1 cellular context compared by ENCODE assay signal in the genomic region with DNA sequence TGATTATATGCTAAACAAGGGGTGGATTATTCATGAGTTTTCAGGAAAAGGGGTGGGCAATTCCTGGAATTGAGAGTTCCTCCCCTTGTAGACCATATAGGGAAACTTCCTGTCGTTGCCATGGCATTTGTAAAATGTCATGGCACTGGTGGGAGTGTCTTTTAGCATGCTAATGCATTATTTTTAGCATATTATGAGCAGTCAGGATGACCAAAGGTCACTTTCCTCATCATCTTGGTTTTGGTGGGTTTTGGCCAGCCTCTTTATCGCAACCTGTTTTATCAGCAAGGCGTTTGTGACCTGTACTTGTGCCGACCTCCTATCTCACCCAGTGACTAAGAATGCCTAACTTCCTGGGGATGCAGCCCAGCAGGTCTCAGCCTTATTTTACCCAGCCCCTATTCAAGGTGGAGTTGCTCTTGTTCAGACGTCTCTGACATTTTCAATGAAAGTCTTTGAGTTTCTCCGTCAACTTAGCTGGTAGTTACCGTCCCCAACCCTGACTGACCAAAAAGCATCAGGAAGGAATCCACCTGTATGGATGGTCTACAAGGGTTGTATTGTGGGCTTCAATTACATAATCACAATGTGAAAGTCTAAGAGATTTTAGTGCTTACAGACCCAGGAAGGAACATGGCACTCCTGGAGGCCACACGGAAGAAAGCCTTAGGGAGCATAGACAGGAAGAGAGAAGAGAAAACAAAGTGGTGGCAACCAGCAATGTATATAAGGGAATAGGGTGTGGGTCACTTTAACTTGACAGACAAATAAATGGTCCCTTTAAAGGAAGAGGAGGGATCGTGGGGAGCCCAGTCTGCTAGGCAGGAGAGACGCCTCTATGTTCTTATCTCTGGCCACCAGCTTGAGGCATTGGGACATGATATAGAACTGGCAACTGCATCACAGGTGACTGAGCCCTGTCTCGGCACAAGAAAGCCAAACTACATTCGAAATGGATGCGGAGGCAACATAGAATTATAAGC.
TF ChIP-seq lines count a peak whose summit lies in the region.

No MANE protein-coding gene starts in this region.

TF ChIP-seq in K562, 482 proteins besides CTCF, POLR2A, EP300 and RAD21 (continued from another document and continues in another):
- TF ChIP-seq RFX1 (IDR thresholded peaks at IDR 0.05), result peak; percentile 97
- peak; percentile 85 for TF ChIP-seq CREM (IDR thresholded peaks at IDR 0.05; ENCODE audit: low read depth)
- TF ChIP-seq ZNF695 (CRISPR knock-in tag; IDR thresholded peaks at IDR 0.05), result no peak
- TF ChIP-seq MLX (CRISPR knock-in tag; conservative IDR thresholded peaks at IDR 0.05), result no peak
- no peak for TF ChIP-seq HMG20B (CRISPR knock-in tag; IDR thresholded peaks at IDR 0.05)
- TF ChIP-seq ZNF384 (IDR thresholded peaks at IDR 0.05; ENCODE audit: low read depth, low read length), result no peak
- TF ChIP-seq ZC3H8 (IDR thresholded peaks at IDR 0.05), result no peak
- peak; percentile 80 for TF ChIP-seq RNF2 (IDR thresholded peaks at IDR 0.05)
- TF ChIP-seq U2AF2 (optimal IDR thresholded peaks at IDR 0.05; ENCODE audit: low read depth, low read length), result no peak
- TF ChIP-seq, protein P1, sequence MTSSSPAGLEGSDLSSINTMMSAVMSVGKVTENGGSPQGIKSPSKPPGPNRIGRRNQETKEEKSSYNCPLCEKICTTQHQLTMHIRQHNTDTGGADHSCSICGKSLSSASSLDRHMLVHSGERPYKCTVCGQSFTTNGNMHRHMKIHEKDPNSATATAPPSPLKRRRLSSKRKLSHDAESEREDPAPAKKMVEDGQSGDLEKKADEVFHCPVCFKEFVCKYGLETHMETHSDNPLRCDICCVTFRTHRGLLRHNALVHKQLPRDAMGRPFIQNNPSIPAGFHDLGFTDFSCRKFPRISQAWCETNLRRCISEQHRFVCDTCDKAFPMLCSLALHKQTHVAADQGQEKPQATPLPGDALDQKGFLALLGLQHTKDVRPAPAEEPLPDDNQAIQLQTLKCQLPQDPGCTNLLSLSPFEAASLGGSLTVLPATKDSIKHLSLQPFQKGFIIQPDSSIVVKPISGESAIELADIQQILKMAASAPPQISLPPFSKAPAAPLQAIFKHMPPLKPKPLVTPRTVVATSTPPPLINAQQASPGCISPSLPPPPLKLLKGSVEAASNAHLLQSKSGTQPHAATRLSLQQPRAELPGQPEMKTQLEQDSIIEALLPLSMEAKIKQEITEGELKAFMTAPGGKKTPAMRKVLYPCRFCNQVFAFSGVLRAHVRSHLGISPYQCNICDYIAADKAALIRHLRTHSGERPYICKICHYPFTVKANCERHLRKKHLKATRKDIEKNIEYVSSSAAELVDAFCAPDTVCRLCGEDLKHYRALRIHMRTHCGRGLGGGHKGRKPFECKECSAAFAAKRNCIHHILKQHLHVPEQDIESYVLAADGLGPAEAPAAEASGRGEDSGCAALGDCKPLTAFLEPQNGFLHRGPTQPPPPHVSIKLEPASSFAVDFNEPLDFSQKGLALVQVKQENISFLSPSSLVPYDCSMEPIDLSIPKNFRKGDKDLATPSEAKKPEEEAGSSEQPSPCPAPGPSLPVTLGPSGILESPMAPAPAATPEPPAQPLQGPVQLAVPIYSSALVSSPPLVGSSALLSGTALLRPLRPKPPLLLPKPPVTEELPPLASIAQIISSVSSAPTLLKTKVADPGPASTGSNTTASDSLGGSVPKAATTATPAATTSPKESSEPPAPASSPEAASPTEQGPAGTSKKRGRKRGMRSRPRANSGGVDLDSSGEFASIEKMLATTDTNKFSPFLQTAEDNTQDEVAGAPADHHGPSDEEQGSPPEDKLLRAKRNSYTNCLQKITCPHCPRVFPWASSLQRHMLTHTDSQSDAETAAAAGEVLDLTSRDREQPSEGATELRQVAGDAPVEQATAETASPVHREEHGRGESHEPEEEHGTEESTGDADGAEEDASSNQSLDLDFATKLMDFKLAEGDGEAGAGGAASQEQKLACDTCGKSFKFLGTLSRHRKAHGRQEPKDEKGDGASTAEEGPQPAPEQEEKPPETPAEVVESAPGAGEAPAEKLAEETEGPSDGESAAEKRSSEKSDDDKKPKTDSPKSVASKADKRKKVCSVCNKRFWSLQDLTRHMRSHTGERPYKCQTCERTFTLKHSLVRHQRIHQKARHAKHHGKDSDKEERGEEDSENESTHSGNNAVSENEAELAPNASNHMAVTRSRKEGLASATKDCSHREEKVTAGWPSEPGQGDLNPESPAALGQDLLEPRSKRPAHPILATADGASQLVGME (CRISPR knock-in tag; IDR thresholded peaks at IDR 0.05), result no peak
- no peak for TF ChIP-seq ASH1L (IDR thresholded peaks at IDR 0.05; ENCODE audit: borderline replicate concordance, low read depth, partially characterized antibody)
- TF ChIP-seq ZNF146 (CRISPR knock-in tag; IDR thresholded peaks at IDR 0.05; ENCODE audit: unreplicated experiment), result no peak
- TF ChIP-seq BRD9 (IDR thresholded peaks at IDR 0.05; ENCODE audit: low read depth, partially characterized antibody), result peak; percentile 90
- no peak for TF ChIP-seq SMARCB1 (IDR thresholded peaks at IDR 0.05; ENCODE audit: insufficient read length, low read depth)
- TF ChIP-seq TCF7L2 (IDR thresholded peaks at IDR 0.05; ENCODE audit: low read depth, low read length), result no peak
- no peak for TF ChIP-seq PHF20 (IDR thresholded peaks at IDR 0.05; ENCODE audit: partially characterized antibody)
- TF ChIP-seq HNRNPH1 (optimal IDR thresholded peaks at IDR 0.05; ENCODE audit: low read depth, low read length), result no peak
- no peak for TF ChIP-seq ZNF79 (CRISPR knock-in tag; IDR thresholded peaks at IDR 0.05; ENCODE audit: low read depth)
- TF ChIP-seq E2F5 (CRISPR knock-in tag; IDR thresholded peaks at IDR 0.05), result no peak
- no peak; a peak in 1 of 4 replicates for TF ChIP-seq SIX5 (IDR thresholded peaks at IDR 0.05; ENCODE audit: borderline replicate concordance in 1 of 2, insufficient read depth in 1 of 2, low read depth in 1 of 2, low read length in 2 of 2)
- TF ChIP-seq ETV5 (CRISPR knock-in tag; IDR thresholded peaks at IDR 0.05; ENCODE audit: low read depth), result peak; percentile 76
- TF ChIP-seq MAFG (tag; conservative IDR thresholded peaks at IDR 0.05), result no peak
- peak; percentile 61; the same call in 1 of the 2 replicates for TF ChIP-seq MIER1 (IDR thresholded peaks at IDR 0.05; ENCODE audit: low read depth)
- TF ChIP-seq ZNF184 (CRISPR knock-in tag; IDR thresholded peaks at IDR 0.05), result no peak
- no peak for TF ChIP-seq NFYB (IDR thresholded peaks at IDR 0.05; ENCODE audit: extremely low read depth, insufficient read length)
- TF ChIP-seq ZNF174 (CRISPR knock-in tag; IDR thresholded peaks at IDR 0.05), result no peak
- no peak for TF ChIP-seq STAT5B (CRISPR knock-in tag; IDR thresholded peaks at IDR 0.05)
- TF ChIP-seq FUS (optimal IDR thresholded peaks at IDR 0.05; ENCODE audit: low read depth, low read length), result no peak
- TF ChIP-seq SMARCA4 (IDR thresholded peaks at IDR 0.05), result peak; percentile 94
- TF ChIP-seq HEY1 (CRISPR knock-in tag; IDR thresholded peaks at IDR 0.05; ENCODE audit: borderline replicate concordance), result no peak
- TF ChIP-seq POLR2B (IDR thresholded peaks at IDR 0.05; ENCODE audit: low read depth, partially characterized antibody), result no peak
- TF ChIP-seq STAG1 (CRISPR knock-in tag; IDR thresholded peaks at IDR 0.05; ENCODE audit: borderline replicate concordance), result no peak
- TF ChIP-seq CHD2 (IDR thresholded peaks at IDR 0.05; ENCODE audit: low read depth, low read length), result no peak
- TF ChIP-seq ATF2 (CRISPR knock-in tag; IDR thresholded peaks at IDR 0.05), result no peak
- no peak for TF ChIP-seq MAX (CRISPR knock-in tag; IDR thresholded peaks at IDR 0.05)
- TF ChIP-seq, protein P2, sequence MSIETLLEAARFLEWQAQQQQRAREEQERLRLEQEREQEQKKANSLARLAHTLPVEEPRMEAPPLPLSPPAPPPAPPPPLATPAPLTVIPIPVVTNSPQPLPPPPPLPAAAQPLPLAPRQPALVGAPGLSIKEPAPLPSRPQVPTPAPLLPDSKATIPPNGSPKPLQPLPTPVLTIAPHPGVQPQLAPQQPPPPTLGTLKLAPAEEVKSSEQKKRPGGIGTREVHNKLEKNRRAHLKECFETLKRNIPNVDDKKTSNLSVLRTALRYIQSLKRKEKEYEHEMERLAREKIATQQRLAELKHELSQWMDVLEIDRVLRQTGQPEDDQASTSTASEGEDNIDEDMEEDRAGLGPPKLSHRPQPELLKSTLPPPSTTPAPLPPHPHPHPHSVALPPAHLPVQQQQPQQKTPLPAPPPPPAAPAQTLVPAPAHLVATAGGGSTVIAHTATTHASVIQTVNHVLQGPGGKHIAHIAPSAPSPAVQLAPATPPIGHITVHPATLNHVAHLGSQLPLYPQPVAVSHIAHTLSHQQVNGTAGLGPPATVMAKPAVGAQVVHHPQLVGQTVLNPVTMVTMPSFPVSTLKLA (conservative IDR thresholded peaks at IDR 0.05), result peak; percentile 26 to 61; a peak in 3 of 4 replicates
- peak; percentile 89 for TF ChIP-seq MEF2A (IDR thresholded peaks at IDR 0.05; ENCODE audit: control insufficient read depth, low read depth, low read length)
- no peak for TF ChIP-seq PTTG1 (tag; IDR thresholded peaks at IDR 0.05; ENCODE audit: low read depth)
- TF ChIP-seq TRIM28 (IDR thresholded peaks at IDR 0.05), result no peak
- no peak for TF ChIP-seq RBM25 (IDR thresholded peaks at IDR 0.05; ENCODE audit: low read depth, low read length, severe bottlenecking)
- no peak for TF ChIP-seq ZC3H11A (IDR thresholded peaks at IDR 0.05; ENCODE audit: low read depth, low read length)
- TF ChIP-seq RFX7 (CRISPR knock-in tag; IDR thresholded peaks at IDR 0.05), result no peak
- TF ChIP-seq, protein P3, sequence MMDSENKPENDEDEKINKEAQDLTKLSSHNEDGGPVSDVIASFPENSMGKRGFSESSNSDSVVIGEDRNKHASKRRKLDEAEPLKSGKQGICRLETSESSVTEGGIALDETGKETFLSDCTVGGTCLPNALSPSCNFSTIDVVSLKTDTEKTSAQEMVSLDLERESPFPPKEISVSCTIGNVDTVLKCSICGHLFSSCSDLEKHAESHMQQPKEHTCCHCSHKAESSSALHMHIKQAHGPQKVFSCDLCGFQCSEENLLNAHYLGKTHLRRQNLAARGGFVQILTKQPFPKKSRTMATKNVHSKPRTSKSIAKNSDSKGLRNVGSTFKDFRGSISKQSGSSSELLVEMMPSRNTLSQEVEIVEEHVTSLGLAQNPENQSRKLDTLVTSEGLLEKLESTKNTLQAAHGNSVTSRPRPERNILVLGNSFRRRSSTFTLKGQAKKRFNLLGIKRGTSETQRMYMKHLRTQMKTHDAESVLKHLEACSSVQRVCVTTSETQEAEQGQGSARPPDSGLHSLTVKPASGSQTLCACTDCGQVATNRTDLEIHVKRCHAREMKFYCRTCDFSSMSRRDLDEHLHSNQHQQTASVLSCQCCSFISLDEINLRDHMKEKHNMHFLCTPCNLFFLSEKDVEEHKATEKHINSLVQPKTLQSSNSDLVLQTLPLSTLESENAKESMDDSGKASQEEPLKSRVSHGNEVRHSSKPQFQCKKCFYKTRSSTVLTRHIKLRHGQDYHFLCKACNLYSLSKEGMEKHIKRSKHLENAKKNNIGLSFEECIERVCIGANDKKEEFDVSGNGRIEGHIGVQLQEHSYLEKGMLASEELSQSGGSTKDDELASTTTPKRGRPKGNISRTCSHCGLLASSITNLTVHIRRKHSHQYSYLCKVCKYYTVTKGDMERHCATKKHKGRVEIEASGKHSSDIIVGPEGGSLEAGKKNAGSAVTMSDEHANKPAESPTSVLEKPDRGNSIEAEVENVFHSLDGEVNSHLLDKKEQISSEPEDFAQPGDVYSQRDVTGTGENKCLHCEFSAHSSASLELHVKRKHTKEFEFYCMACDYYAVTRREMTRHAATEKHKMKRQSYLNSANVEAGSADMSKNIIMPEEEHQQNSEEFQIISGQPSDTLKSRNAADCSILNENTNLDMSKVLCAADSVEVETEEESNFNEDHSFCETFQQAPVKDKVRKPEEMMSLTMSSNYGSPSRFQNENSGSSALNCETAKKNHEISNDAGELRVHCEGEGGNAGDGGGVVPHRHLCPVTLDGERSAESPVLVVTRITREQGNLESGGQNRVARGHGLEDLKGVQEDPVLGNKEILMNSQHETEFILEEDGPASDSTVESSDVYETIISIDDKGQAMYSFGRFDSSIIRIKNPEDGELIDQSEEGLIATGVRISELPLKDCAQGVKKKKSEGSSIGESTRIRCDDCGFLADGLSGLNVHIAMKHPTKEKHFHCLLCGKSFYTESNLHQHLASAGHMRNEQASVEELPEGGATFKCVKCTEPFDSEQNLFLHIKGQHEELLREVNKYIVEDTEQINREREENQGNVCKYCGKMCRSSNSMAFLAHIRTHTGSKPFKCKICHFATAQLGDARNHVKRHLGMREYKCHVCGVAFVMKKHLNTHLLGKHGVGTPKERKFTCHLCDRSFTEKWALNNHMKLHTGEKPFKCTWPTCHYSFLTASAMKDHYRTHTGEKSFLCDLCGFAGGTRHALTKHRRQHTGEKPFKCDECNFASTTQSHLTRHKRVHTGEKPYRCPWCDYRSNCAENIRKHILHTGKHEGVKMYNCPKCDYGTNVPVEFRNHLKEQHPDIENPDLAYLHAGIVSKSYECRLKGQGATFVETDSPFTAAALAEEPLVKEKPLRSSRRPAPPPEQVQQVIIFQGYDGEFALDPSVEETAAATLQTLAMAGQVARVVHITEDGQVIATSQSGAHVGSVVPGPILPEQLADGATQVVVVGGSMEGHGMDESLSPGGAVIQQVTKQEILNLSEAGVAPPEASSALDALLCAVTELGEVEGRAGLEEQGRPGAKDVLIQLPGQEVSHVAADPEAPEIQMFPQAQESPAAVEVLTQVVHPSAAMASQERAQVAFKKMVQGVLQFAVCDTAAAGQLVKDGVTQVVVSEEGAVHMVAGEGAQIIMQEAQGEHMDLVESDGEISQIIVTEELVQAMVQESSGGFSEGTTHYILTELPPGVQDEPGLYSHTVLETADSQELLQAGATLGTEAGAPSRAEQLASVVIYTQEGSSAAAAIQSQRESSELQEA (IDR thresholded peaks at IDR 0.05; ENCODE audit: low read depth), result no peak
